9 cellular contexts compared by ENCODE assay signal in genomic region chr1:115717541-115717940, GRCh38. TPM values are rescaled to one million over a fixed set of nuclear protein-coding genes. Genes with fewer than 3 reads are reported as not detected.
DNase-seq lines count a peak whose midpoint lies in the region; ATAC-seq and TF ChIP-seq lines count a peak whose summit lies in the region.
"Had no signal": no experiment of that assay in that cellular context is flagged by ENCODE, and none has a peak within 500 bp of the region (broad histone marks: within the 10 kb centered on the region; RNA-seq: fewer than 3 reads in every experiment).

No MANE protein-coding gene starts in this region.

- H3K4me1 ChIP-seq in RWPE2 (ENCODE audit: insufficient read depth, poor library complexity, severe bottlenecking) (peaks cover 15% of the 10 kb centered on the region), esophagus squamous epithelium (peaks cover 8 to 29% (median 17%) of the 10 kb centered on the region in 3 donors), trophoblast cell (ENCODE audit: control insufficient read depth in 1 of 2, insufficient read depth in 2 of 2, low read length in 2 of 2) (peaks cover 42 to 47% of the 10 kb centered on the region in 2 experiments)

- peak overlapping the region; percentile 46 for H3K4me2 ChIP-seq in trophoblast cell (ENCODE audit: low read length)

- H4K91ac ChIP-seq in trophoblast cell (ENCODE audit: low read depth, low read length), result peak overlapping the region; percentile 75

- H3K4me3 ChIP-seq in RWPE2 (ENCODE audit: severe bottlenecking) (no peak overlapping the region), esophagus squamous epithelium (no peak overlapping the region), trophoblast cell (ENCODE audit: low read depth, low read length) (no peak overlapping the region)

- H2BK12ac ChIP-seq in trophoblast cell (ENCODE audit: low read length), result peak overlapping the region; percentile 16

- no peak overlapping the region for H3K9ac ChIP-seq in trophoblast cell (ENCODE audit: low read length)

- TF ChIP-seq POLR2A in esophagus squamous epithelium (IDR thresholded peaks at IDR 0.05), result no peak

- H3K27ac ChIP-seq in RWPE2 (ENCODE audit: poor library complexity, severe bottlenecking) (no peak overlapping the region), esophagus squamous epithelium (no peak overlapping the region), trophoblast cell (ENCODE audit: low read depth, low read length) (peak overlapping the region; percentile 94)
- H3K27ac ChIP-seq: epithelial cell of prostate had no signal

- peak; percentile 15 for TF ChIP-seq CTCF in GM13976 (IDR thresholded peaks at IDR 0.05; ENCODE audit: borderline replicate concordance, control extremely low read depth, extremely low read depth, insufficient read depth, missing control alignments)
- peak; percentile 47 for TF ChIP-seq CTCF in RWPE2 (IDR thresholded peaks at IDR 0.05; ENCODE audit: poor library complexity, severe bottlenecking)
- TF ChIP-seq CTCF in esophagus squamous epithelium (IDR thresholded peaks at IDR 0.05), result peak in 5 of 6 experiments; percentile 39 to 57 (median 54)

- WGBS in esophagus squamous epithelium, 2 donors, result 50% methylated on average over 5 of the region's 5 CpGs
- WGBS in trophoblast cell (ENCODE audit: extremely low coverage, insufficient coverage, insufficient read length), result no CpG with 5 or more reads among the region's 5 CpGs

- H2AFZ ChIP-seq in trophoblast cell (ENCODE audit: insufficient read depth, low read length, poor library complexity), result no peak overlapping the region

- intact Hi-C loops in esophagus squamous epithelium (cut with DNase I), result loop anchor here (5.0 kb wide), 1 partner anchor 50 kb away; the partner anchor contains the start of gene CASQ2

- peaks cover 59% of the 10 kb centered on the region for H3K79me1 ChIP-seq in trophoblast cell (ENCODE audit: low read length)

- peak overlapping the region; percentile 76 for H3K14ac ChIP-seq in trophoblast cell (ENCODE audit: low read length)

- no peaks in the 10 kb centered on the region for H3K27me3 ChIP-seq in RWPE2 (ENCODE audit: insufficient read depth, poor library complexity, severe bottlenecking)
- H3K27me3 ChIP-seq in esophagus squamous epithelium, result no peaks in the 10 kb centered on the region
- no peaks in the 10 kb centered on the region for H3K27me3 ChIP-seq in trophoblast cell (ENCODE audit: insufficient read depth, low read length)

- peak overlapping the region; percentile 44 for H2BK5ac ChIP-seq in trophoblast cell (ENCODE audit: low read depth, low read length, poor library complexity)

- peak overlapping the region; percentile 35 for H3K18ac ChIP-seq in trophoblast cell (ENCODE audit: low read length)

- H4K8ac ChIP-seq in trophoblast cell (ENCODE audit: low read depth, low read length), result peak overlapping the region; percentile 24

- no peak overlapping the region for H3K23ac ChIP-seq in trophoblast cell (ENCODE audit: low read length)

- no peaks in the 10 kb centered on the region for H3K9me3 ChIP-seq in RWPE2 (ENCODE audit: severe bottlenecking)
- no peaks in the 10 kb centered on the region for H3K9me3 ChIP-seq in esophagus squamous epithelium
- H3K9me3 ChIP-seq in trophoblast cell (ENCODE audit: insufficient read depth, low read depth, low read length), result no peaks in the 10 kb centered on the region

- in situ Hi-C loops in GM13976 (cut with MboI; ENCODE audit: low sequenced_read_pairs, unreplicated experiment), result loop anchor here (10.0 kb wide), 1 partner anchor 47 kb away; the partner anchor contains the start of gene CASQ2

- ATAC-seq in RWPE2 (ENCODE audit: low read depth) (no peak), HG03108 (IDR thresholded peaks at IDR 0.05; ENCODE audit: unreplicated experiment) (no peak)

- H2AK5ac ChIP-seq in trophoblast cell (ENCODE audit: low read length), result no peak overlapping the region

- H3K79me2 ChIP-seq in trophoblast cell (ENCODE audit: control insufficient read depth, insufficient read depth, low read length, poor library complexity), result peaks cover 11% of the 10 kb centered on the region

- H4K12ac ChIP-seq in trophoblast cell (ENCODE audit: low read depth, low read length), result no peak overlapping the region

- H3K36me3 ChIP-seq in RWPE2 (ENCODE audit: low read depth), result no peaks in the 10 kb centered on the region
- H3K36me3 ChIP-seq in esophagus squamous epithelium, result no peaks in the 10 kb centered on the region
- no peaks in the 10 kb centered on the region for H3K36me3 ChIP-seq in trophoblast cell (ENCODE audit: control insufficient read depth in 1 of 2, insufficient read depth in 2 of 2, low read length in 2 of 2)

- H3K4ac ChIP-seq in trophoblast cell (ENCODE audit: low read depth, low read length), result peak overlapping the region; percentile 22

- peak overlapping the region; percentile 74 for H2BK120ac ChIP-seq in trophoblast cell (ENCODE audit: insufficient read depth, low read length, poor library complexity)

- DNase-seq in AML-193 (lab: John Stamatoyannopoulos, UW) (peak; percentile 6 to 26), GM13976 (ENCODE audit: low spot score) (peak; percentile 21), RWPE2 (ENCODE audit: low spot score) (no peak), esophagus squamous epithelium (lab: John Stamatoyannopoulos, UW) (no peak), trophoblast cell (peak; percentile 11 to 32), HuH-7.5 (ENCODE audit: low spot score) (no peak)
- no peak for DNase-seq in central memory CD4-positive, alpha-beta T cell

RNA-seq across cellular contexts. Expression of gene CASQ2, which starts 51.0 kb away (rescaled TPM):
- 10 to 100 TPM in 1 of 4 donors, 1 to 10 TPM in 2, under 1 TPM in 1; 0.53 to 21.4 (median 4.1) TPM for total RNA-seq in esophagus squamous epithelium
- 4.9 TPM in 2 replicates for polyA plus RNA-seq in trophoblast cell (2013)

Comparison
In these comparisons a context has a peak if more than half of its experiments do, and no peak if none do; other contexts are left out.
1. DNase-seq: peak in AML-193 (2 of 2), GM13976 (single experiment) and trophoblast cell (2 of 2); none in RWPE2 (single experiment), esophagus squamous epithelium (single experiment), central memory CD4-positive, alpha-beta T cell (single experiment) and HuH-7.5 (single experiment).
2. Peak in every context shown above with its lines, with median percentiles within 50 percentile points of each other: CTCF ChIP-seq.